Comparison of ENCODE assay signal across 1 cellular context in genomic region chr2:226733927-226734564, GRCh38.
TF ChIP-seq lines count a peak whose summit lies in the region.

No MANE protein-coding gene starts in this region.

TF ChIP-seq in IMR-90, 13 proteins besides CTCF, POLR2A, EP300 and RAD21:
- peak; percentile 25; the same call in 1 of the 2 replicates for TF ChIP-seq MAFK (IDR thresholded peaks at IDR 0.05; ENCODE audit: low read depth, low read length)
- no peak for TF ChIP-seq CHD1 (IDR thresholded peaks at IDR 0.05; ENCODE audit: low read depth, low read length)
- TF ChIP-seq USF2 (IDR thresholded peaks at IDR 0.05; ENCODE audit: low read depth, low read length): no peak
